Comparison of ENCODE assay signal across 9 cellular contexts in the genomic region with DNA sequence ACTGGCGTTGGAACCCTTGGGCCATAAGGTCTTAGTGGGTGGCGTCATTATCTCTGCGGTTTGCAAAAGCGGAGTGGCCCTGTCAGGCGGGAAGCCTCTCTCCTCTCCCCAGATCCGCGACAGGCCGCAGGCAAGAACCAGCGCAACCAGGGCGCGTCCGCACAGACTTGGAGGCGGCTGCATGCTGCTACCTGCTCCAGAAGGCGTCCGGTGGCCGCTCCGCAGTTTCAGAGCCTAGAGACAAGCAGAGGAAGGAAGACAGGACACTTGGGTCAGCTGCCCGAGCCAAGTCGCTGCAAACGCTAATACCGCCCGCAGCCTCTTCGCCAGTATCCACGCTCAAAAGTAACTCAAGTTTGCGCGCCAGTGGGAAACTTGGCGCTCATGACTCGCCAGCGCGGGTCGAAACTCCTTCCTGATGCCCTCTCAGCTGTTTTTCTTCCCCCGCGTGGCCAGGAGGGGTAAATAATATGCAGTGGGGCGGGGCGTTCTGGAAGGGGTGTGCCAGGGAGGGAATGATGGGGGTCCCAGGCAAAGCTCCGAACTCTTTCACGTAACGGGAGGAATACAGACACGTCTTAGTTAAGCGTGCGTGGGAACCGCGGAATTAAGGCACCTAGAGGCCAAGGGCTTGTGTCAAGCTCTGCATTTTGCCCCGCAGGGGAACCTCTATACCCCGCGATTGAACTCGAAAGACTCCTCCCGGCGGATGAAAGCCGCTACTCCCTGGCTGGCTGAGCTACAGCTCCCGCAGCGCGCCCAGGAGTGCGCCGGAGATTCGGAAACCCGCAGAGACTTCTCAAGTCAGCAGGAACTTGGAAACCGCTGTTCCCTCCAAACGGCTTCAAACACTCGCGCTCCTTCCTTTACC. TPM values are rescaled to one million over a fixed set of nuclear protein-coding genes. Genes with fewer than 3 reads are reported as not detected.
A peak's percentile ranks its signal among the peaks of the same experiment; 100 is the strongest.
DNase-seq lines count a peak whose midpoint lies in the region; ATAC-seq and TF ChIP-seq lines count a peak whose summit lies in the region.
"Had no signal": no experiment of that assay in that cellular context is flagged by ENCODE, and none has a peak within 500 bp of the region (broad histone marks: within the 10 kb centered on the region; RNA-seq: fewer than 3 reads in every experiment).

A gene (minus strand): TSS at position 441 of the 871 bp plus-strand sequence. CDS start 258 bp downstream, at position 183.

- H3F3A ChIP-seq in GM23338 (replicated peaks; ENCODE audit: low read depth): 0 out of 2 replicates have a peak, but pooled peaks cover 7% of the 10 kb centered on the region

- no peaks in the 10 kb centered on the region for H4K20me1 ChIP-seq in GM23338 (replicated peaks; ENCODE audit: insufficient read depth)

- 0 out of 2 replicates have a peak, but pooled peaks cover 8% of the 10 kb centered on the region for H3K9me2 ChIP-seq in GM23338 (ENCODE audit: insufficient read depth)

- H3K27ac Mint-ChIP-seq in GM23338: no peak within 1 kb of the TSS
- H3K27ac Mint-ChIP-seq in activated T-helper 1 cell treated with anti-CD3 and anti-CD28 coated beads, Interleukin-12 subunit alpha, Interleukin-12 subunit beta, Interleukin-2, Interleukin-4 antibody, amounts not matched to agents 30 ng/mL and 10 ng/mL and 1 ng/mL, durations not matched to agents 14 hours and 24 hours and 36 hours: no peak within 1 kb of the TSS
- H3K27ac Mint-ChIP-seq: mesothelial cell of epicardium had no signal

- H3K9me3 Mint-ChIP-seq in GM23338: no peaks in the 10 kb centered on the region
- H3K9me3 Mint-ChIP-seq in activated T-helper 1 cell treated with anti-CD3 and anti-CD28 coated beads, Interleukin-12 subunit alpha, Interleukin-12 subunit beta, Interleukin-2, Interleukin-4 antibody, amounts not matched to agents 30 ng/mL and 10 ng/mL and 1 ng/mL, durations not matched to agents 14 hours and 24 hours and 36 hours: no peaks in the 10 kb centered on the region
- H3K9me3 Mint-ChIP-seq: mesothelial cell of epicardium had no signal

- ATAC-seq in GM23338 (peak; percentile 79), left cardiac atrium (peak; percentile 69 to 78)

- H3K27ac ChIP-seq in GM23338 (ENCODE audit: low read depth): no peak within 1 kb of the TSS

- peaks cover 10% of the 10 kb centered on the region for H3K27me3 Mint-ChIP-seq in GM23338 (ENCODE audit: insufficient read depth, low read depth, poor library complexity)
- H3K27me3 Mint-ChIP-seq in activated T-helper 1 cell treated with anti-CD3 and anti-CD28 coated beads, Interleukin-12 subunit alpha, Interleukin-12 subunit beta, Interleukin-2, Interleukin-4 antibody, amounts not matched to agents 30 ng/mL and 10 ng/mL and 1 ng/mL, durations not matched to agents 14 hours and 24 hours and 36 hours (ENCODE audit: insufficient read depth): peaks cover 7% of the 10 kb centered on the region

- H3K4me3 ChIP-seq in BJ (ENCODE audit: low read depth, low read length): 0 out of 2 replicates have a peak within 1 kb of the TSS, but pooled peaks have one; percentile 13
- peak within 1 kb of the TSS; percentile 77 for H3K4me3 ChIP-seq in GM23338
- H3K4me3 ChIP-seq in adipocyte (ENCODE audit: low read length): peak within 1 kb of the TSS; percentile 95

- TF ChIP-seq CTCF in BJ (IDR thresholded peaks at IDR 0.05; ENCODE audit: insufficient read depth, low read depth, low read length): no peak
- no peak; a peak in 1 of 4 replicates for TF ChIP-seq CTCF in GM23338 (conservative IDR thresholded peaks at IDR 0.05; ENCODE audit: low read depth in 2 of 2)

- POLR2A ChIA-PET in BJ (lab: Charles Lee): no interaction called here

- peaks cover 40% of the 10 kb centered on the region for H3K4me1 ChIP-seq in GM23338 (ENCODE audit: insufficient read depth)
- peaks cover 23% of the 10 kb centered on the region for H3K4me1 ChIP-seq in adipocyte (ENCODE audit: control insufficient read depth, insufficient read depth, low read length)

- peaks cover 3% of the 10 kb centered on the region for H3K36me3 Mint-ChIP-seq in GM23338 (ENCODE audit: low read depth)
- no peaks in the 10 kb centered on the region for H3K36me3 Mint-ChIP-seq in activated T-helper 1 cell treated with anti-CD3 and anti-CD28 coated beads, Interleukin-12 subunit alpha, Interleukin-12 subunit beta, Interleukin-2, Interleukin-4 antibody, amounts not matched to agents 30 ng/mL and 10 ng/mL and 1 ng/mL, durations not matched to agents 14 hours and 24 hours and 36 hours (ENCODE audit: low read depth)
- H3K36me3 Mint-ChIP-seq: mesothelial cell of epicardium had no signal

- no peak within 1 kb of the TSS for H3K4me3 Mint-ChIP-seq in GM23338
- H3K4me3 Mint-ChIP-seq in activated T-helper 1 cell treated with anti-CD3 and anti-CD28 coated beads, Interleukin-12 subunit alpha, Interleukin-12 subunit beta, Interleukin-2, Interleukin-4 antibody, amounts not matched to agents 30 ng/mL and 10 ng/mL and 1 ng/mL, durations not matched to agents 14 hours and 24 hours and 36 hours: no peak within 1 kb of the TSS
- H3K4me3 Mint-ChIP-seq: mesothelial cell of epicardium had no signal

- peaks cover 33% of the 10 kb centered on the region; the same call in 2 of the 3 replicates for H3K4me1 Mint-ChIP-seq in GM23338
- peaks cover 8% of the 10 kb centered on the region for H3K4me1 Mint-ChIP-seq in activated T-helper 1 cell treated with anti-CD3 and anti-CD28 coated beads, Interleukin-12 subunit alpha, Interleukin-12 subunit beta, Interleukin-2, Interleukin-4 antibody, amounts not matched to agents 30 ng/mL and 10 ng/mL and 1 ng/mL, durations not matched to agents 14 hours and 24 hours and 36 hours (ENCODE audit: low read depth)

- H2AFZ ChIP-seq in GM23338: peak within 1 kb of the TSS; percentile 95

- peaks cover 42% of the 10 kb centered on the region for H3K79me2 ChIP-seq in GM23338 (replicated peaks; ENCODE audit: insufficient read depth)

- intact Hi-C loops in left cardiac atrium (cut with DNase I): loop anchor here in 1 of 2 donors (5.0 to 10.0 kb wide), 4 partner anchors 54 to 204 kb away; no protein-coding TSS in a partner anchor
- intact Hi-C loops in activated T-helper 1 cell treated with anti-CD3 and anti-CD28 coated beads, Interleukin-12 subunit alpha, Interleukin-12 subunit beta, Interleukin-2, Interleukin-4 antibody, amounts not matched to agents 30 ng/mL and 10 ng/mL and 1 ng/mL, durations not matched to agents 14 hours and 24 hours and 36 hours (cut with micrococcal nuclease): no loop called here

- no peaks in the 10 kb centered on the region for H3K9me3 ChIP-seq in adipocyte (ENCODE audit: control insufficient read depth, low read length)

- peak within 1 kb of the TSS; percentile 95 for H3K4me2 ChIP-seq in GM23338

- no peak for DNase-seq in BJ (ENCODE audit: low read depth)
- peak; percentile 81 for DNase-seq in GM23338 (ENCODE audit: low spot score)
- DNase-seq in adipocyte (ENCODE audit: low read depth): peak; percentile 48
- peak; percentile 74 for DNase-seq in left cardiac atrium
- peak; percentile 32 for DNase-seq in pons (ENCODE audit: low spot score)
- DNase-seq in activated T-helper 1 cell treated with anti-CD3 and anti-CD28 coated beads, Interleukin-12 subunit alpha, Interleukin-12 subunit beta, Interleukin-2, Interleukin-4 antibody, amounts not matched to agents 30 ng/mL and 10 ng/mL and 1 ng/mL, durations not matched to agents 14 hours and 24 hours and 36 hours (ENCODE audit: low spot score): no peak
- DNase-seq in UCSD-AML1 (lab: John Stamatoyannopoulos, UW; ENCODE audit: unreplicated experiment): no peak
- no peak for DNase-seq in stimulated activated CD4-positive, alpha-beta T cell treated with anti-CD3 and anti-CD28 coated beads, Interleukin-4, amount 100 ng/mL, for 1 hour

- H3K27me3 ChIP-seq in BJ (ENCODE audit: control insufficient read depth, insufficient read depth, low read length) (peaks cover 5% of the 10 kb centered on the region), GM23338 (ENCODE audit: insufficient read depth) (peaks cover 39% of the 10 kb centered on the region), adipocyte (replicated peaks; ENCODE audit: control insufficient read depth, insufficient read depth, low read length) (no peaks in the 10 kb centered on the region)

- H3K36me3 ChIP-seq in BJ (ENCODE audit: control insufficient read depth, insufficient read depth, low read length): no peaks in the 10 kb centered on the region
- no peaks in the 10 kb centered on the region for H3K36me3 ChIP-seq in GM23338 (ENCODE audit: insufficient read depth)
- no peaks in the 10 kb centered on the region for H3K36me3 ChIP-seq in adipocyte (ENCODE audit: control insufficient read depth, insufficient read depth, low read length, severe bottlenecking)

- CTCF ChIA-PET in BJ (lab: Yijun Ruan, JAX): interaction anchor here (1.7 kb wide), 1 partner anchor 10 kb away, joined by 4 read pairs; no protein-coding TSS in a partner anchor

- H3K9ac ChIP-seq in adipocyte (ENCODE audit: low read length): peak within 1 kb of the TSS; percentile 87

TF ChIP-seq in GM23338, 12 proteins besides CTCF, POLR2A, EP300 and RAD21 (continues in another document):
- TF ChIP-seq STAT1 (IDR thresholded peaks at IDR 0.05; ENCODE audit: unreplicated experiment): no peak

RNA-seq across cellular contexts. Expression of the gene that starts here (rescaled TPM):
- not detected in 2 replicates for polyA plus RNA-seq in BJ (2011; rRNA removed)
- not detected in 2 replicates for polyA minus RNA-seq in BJ (2011; rRNA and poly(A)+ RNA removed)
- 28.9 and 29.2 TPM in 2 replicates for total RNA-seq in GM23338 (2014; rRNA removed; shearing (Covaris generic))
- polyA plus RNA-seq in GM23338 (2016; fragmentation: Nextera tagmentation; extraction: Ambion mirVana): 27.9 and 29.4 TPM in 2 replicates
- 10 to 100 TPM; 29.5 to 54.3 TPM for total RNA-seq in left cardiac atrium
- total RNA-seq in activated T-helper 1 cell treated with anti-CD3 and anti-CD28 coated beads, Interleukin-12 subunit alpha, Interleukin-12 subunit beta, Interleukin-2, Interleukin-4 antibody, amounts not matched to agents 30 ng/mL and 10 ng/mL and 1 ng/mL, durations not matched to agents 14 hours and 24 hours and 36 hours: not detected in 2 replicates

Comparison
In these comparisons a context has a peak if more than half of its experiments do, and no peak if none do; other contexts are left out.
1. RNA of the gene that starts here (total RNA-seq): 29.5 to 54.3 TPM in left cardiac atrium and 28.9 to 29.2 TPM in GM23338; not detected in activated T-helper 1 cell treated with anti-CD3 and anti-CD28 coated beads, Interleukin-12 subunit alpha, Interleukin-12 subunit beta, Interleukin-2, Interleukin-4 antibody, amounts not matched to agents 30 ng/mL and 10 ng/mL and 1 ng/mL, durations not matched to agents 14 hours and 24 hours and 36 hours; every median in the first group is over 10 times any median in the second.
2. RNA of the gene that starts here (polyA plus RNA-seq): 27.9 to 29.4 TPM in GM23338; not detected in BJ; every median in the first group is over 10 times any median in the second.
3. DNase-seq: peak in GM23338 (single experiment), adipocyte (single experiment), left cardiac atrium (single experiment) and pons (single experiment); none in BJ (single experiment), activated T-helper 1 cell treated with anti-CD3 and anti-CD28 coated beads, Interleukin-12 subunit alpha, Interleukin-12 subunit beta, Interleukin-2, Interleukin-4 antibody, amounts not matched to agents 30 ng/mL and 10 ng/mL and 1 ng/mL, durations not matched to agents 14 hours and 24 hours and 36 hours (single experiment), UCSD-AML1 (single experiment) and stimulated activated CD4-positive, alpha-beta T cell treated with anti-CD3 and anti-CD28 coated beads, Interleukin-4, amount 100 ng/mL, for 1 hour (single experiment).
4. H3K4me3 ChIP-seq: peak in every context shown above with its lines; median percentile 95 in adipocyte; 77 in GM23338; 13 in BJ.